Comparison of ENCODE assay signal across 9 cellular contexts in the genomic region with DNA sequence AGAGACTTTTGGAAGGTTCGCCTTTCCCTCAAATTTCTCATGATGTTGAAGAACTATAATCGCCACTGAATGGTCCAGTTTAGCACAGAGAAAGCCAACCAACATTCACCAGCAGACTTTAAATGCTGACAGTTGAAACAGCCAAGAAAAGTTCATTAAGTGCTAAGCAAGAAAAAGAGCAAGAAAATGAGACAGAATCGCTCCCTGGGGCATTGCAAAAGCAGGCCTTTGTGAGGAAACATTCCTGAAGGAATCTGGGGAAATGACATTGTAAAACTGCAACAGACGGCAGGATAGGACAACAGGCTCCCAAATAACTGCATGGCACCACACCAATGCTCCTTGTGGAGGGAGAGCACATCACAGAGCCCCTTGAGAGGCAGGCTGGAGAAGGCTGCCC.
A peak's percentile ranks its signal among the peaks of the same experiment; 100 is the strongest.
DNase-seq lines count a peak whose midpoint lies in the region; ATAC-seq and TF ChIP-seq lines count a peak whose summit lies in the region.
"Had no signal": no experiment of that assay in that cellular context is flagged by ENCODE, and none has a peak within 500 bp of the region (broad histone marks: within the 10 kb centered on the region; RNA-seq: fewer than 3 reads in every experiment).

No MANE protein-coding gene starts in this region.

- H4K20me1 ChIP-seq in neural progenitor cell (ENCODE audit: low read depth), result no peaks in the 10 kb centered on the region

- CTCF ChIA-PET in activated naive CD4-positive, alpha-beta T cell treated with anti-CD3 and anti-CD28 coated beads for 36 hours (lab: Charles Lee), result interaction anchor here (0.7 kb wide), 1 partner anchor 63 kb away, joined by 3 read pairs; no protein-coding TSS in a partner anchor

- peak overlapping the region; percentile 74 for H3K27ac Mint-ChIP-seq in neural progenitor cell
- no peak overlapping the region for H3K27ac Mint-ChIP-seq in activated naive CD4-positive, alpha-beta T cell treated with anti-CD3 and anti-CD28 coated beads for 36 hours

- no peaks in the 10 kb centered on the region for H3K9me3 ChIP-seq in neural progenitor cell (ENCODE audit: low read depth)
- H3K9me3 ChIP-seq in aorta (ENCODE audit: control insufficient read depth, low read length), result no peaks in the 10 kb centered on the region
- H3K9me3 ChIP-seq: ascending aorta, prostate gland had no signal

- no peaks in the 10 kb centered on the region for H3K79me2 ChIP-seq in neural progenitor cell (ENCODE audit: low read depth)

- peaks cover 4% of the 10 kb centered on the region for H3F3A ChIP-seq in neural progenitor cell (ENCODE audit: low read depth)

- H3K27ac ChIP-seq in neural progenitor cell, result no peak overlapping the region
- no peak overlapping the region for H3K27ac ChIP-seq in aorta (ENCODE audit: low read depth in 1 of 2, low read length in 2 of 2)
- H3K27ac ChIP-seq: prostate gland had no signal

- ATAC-seq in Right ventricle myocardium superior (ENCODE audit: poor library complexity), result peak; percentile 65
- peak; percentile 68 for ATAC-seq in aorta (ENCODE audit: low FRiP score)
- no peak for ATAC-seq in GM21576 (IDR thresholded peaks at IDR 0.05; ENCODE audit: unreplicated experiment)

- H3K36me3 Mint-ChIP-seq in neural progenitor cell, result peaks cover 2% of the 10 kb centered on the region
- H3K36me3 Mint-ChIP-seq in activated naive CD4-positive, alpha-beta T cell treated with anti-CD3 and anti-CD28 coated beads for 36 hours (ENCODE audit: low read depth), result no peaks in the 10 kb centered on the region

- peaks cover 9% of the 10 kb centered on the region for H3K4me1 ChIP-seq in neural progenitor cell
- H3K4me1 ChIP-seq in aorta (ENCODE audit: control insufficient read depth in 1 of 2, insufficient read depth in 2 of 2, low read length in 2 of 2), result no peaks in the 10 kb centered on the region
- H3K4me1 ChIP-seq: prostate gland had no signal

- H3K4me3 ChIP-seq in neural progenitor cell, result no peak overlapping the region
- H3K4me3 ChIP-seq in aorta (ENCODE audit: low read length in 2 of 2), result no peak overlapping the region
- H3K4me3 ChIP-seq: ascending aorta, prostate gland had no signal

- H3K36me3 ChIP-seq in neural progenitor cell (no peaks in the 10 kb centered on the region), aorta (ENCODE audit: control insufficient read depth in 1 of 2, insufficient read depth in 2 of 2, low read length in 1 of 2) (no peaks in the 10 kb centered on the region)
- H3K36me3 ChIP-seq: ascending aorta, prostate gland had no signal

- no peak for TF ChIP-seq CTCF in neural progenitor cell (IDR thresholded peaks at IDR 0.05)

- WGBS in aorta, 2 donors, result 47 to 55% methylated on average over 4 of the region's 4 CpGs

- peak overlapping the region; percentile 45 for H2AFZ ChIP-seq in neural progenitor cell (replicated peaks)

- H3K9me3 Mint-ChIP-seq in neural progenitor cell, result no peaks in the 10 kb centered on the region
- H3K9me3 Mint-ChIP-seq in activated naive CD4-positive, alpha-beta T cell treated with anti-CD3 and anti-CD28 coated beads for 36 hours, result no peaks in the 10 kb centered on the region

- peak overlapping the region; percentile 3 for H3K4me2 ChIP-seq in neural progenitor cell

- peaks cover 15% of the 10 kb centered on the region for H3K4me1 Mint-ChIP-seq in neural progenitor cell
- peaks cover 19% of the 10 kb centered on the region for H3K4me1 Mint-ChIP-seq in activated naive CD4-positive, alpha-beta T cell treated with anti-CD3 and anti-CD28 coated beads for 36 hours (ENCODE audit: low read depth)

- no peak overlapping the region for H3K9ac ChIP-seq in neural progenitor cell

- DNase-seq in T1000 (lab: John Stamatoyannopoulos, UW) (peak; percentile 4), Right ventricle myocardium superior (peak; percentile 68), neural progenitor cell (ENCODE audit: low spot score) (peak; percentile 46), aorta (no peak), D341Med (ENCODE audit: low spot score) (no peak)
- no peak for DNase-seq in activated naive CD4-positive, alpha-beta T cell treated with anti-CD3 and anti-CD28 coated beads for 36 hours

- H3K4me3 Mint-ChIP-seq in neural progenitor cell, result no peak overlapping the region
- no peak overlapping the region for H3K4me3 Mint-ChIP-seq in activated naive CD4-positive, alpha-beta T cell treated with anti-CD3 and anti-CD28 coated beads for 36 hours

- H3K27me3 Mint-ChIP-seq in neural progenitor cell (ENCODE audit: insufficient read depth, low read depth), result peaks cover 2% of the 10 kb centered on the region
- peaks cover 11% of the 10 kb centered on the region for H3K27me3 Mint-ChIP-seq in activated naive CD4-positive, alpha-beta T cell treated with anti-CD3 and anti-CD28 coated beads for 36 hours (ENCODE audit: low read depth)

- H3K27me3 ChIP-seq in neural progenitor cell (no peaks in the 10 kb centered on the region), aorta (ENCODE audit: control insufficient read depth in 1 of 2, insufficient read depth in 2 of 2, low read length in 1 of 2) (no peaks in the 10 kb centered on the region)
- H3K27me3 ChIP-seq: ascending aorta had no signal

- intact Hi-C loops in Right ventricle myocardium superior (cut with DNase I), result no loop called here
- intact Hi-C loops in aorta (cut with DNase I), result no loop called here
- intact Hi-C loops in activated naive CD4-positive, alpha-beta T cell treated with anti-CD3 and anti-CD28 coated beads for 36 hours (cut with micrococcal nuclease), result no loop called here

Comparison
In these comparisons a context has a peak if more than half of its experiments do, and no peak if none do; other contexts are left out.
1. DNase-seq: peak in T1000 (single experiment), Right ventricle myocardium superior (single experiment) and neural progenitor cell (single experiment); none in aorta (0 of 2), D341Med (single experiment) and activated naive CD4-positive, alpha-beta T cell treated with anti-CD3 and anti-CD28 coated beads for 36 hours (single experiment).